ENCODE assay signal across 10 cellular contexts in genomic region chr19:4391701-4392543, GRCh38. TPM values are rescaled to one million over a fixed set of nuclear protein-coding genes. Genes with fewer than 3 reads are reported as not detected.
DNase-seq lines count a peak whose midpoint lies in the region; ATAC-seq, FAIRE-seq and TF ChIP-seq lines count a peak whose summit lies in the region.
"Had no signal": no experiment of that assay in that cellular context is flagged by ENCODE, and none has a peak within 500 bp of the region (broad histone marks: within the 10 kb centered on the region; RNA-seq: fewer than 3 reads in every experiment).

No MANE protein-coding gene starts in this region.

- H3K4me1 Mint-ChIP-seq in MCF 10A (ENCODE audit: insufficient read depth, unreplicated experiment), result peaks cover 56% of the 10 kb centered on the region

- no peaks in the 10 kb centered on the region for H3K9me3 ChIP-seq in left ventricle myocardium inferior (replicated peaks)

- no TSS peak for BruUV-seq in MCF 10A (replicated peaks; lab: Mats Ljungman, UMichigan)

- peak overlapping the region; percentile 75 for H3K27ac Mint-ChIP-seq in MCF 10A (ENCODE audit: low read depth, unreplicated experiment)

- POLR2A ChIA-PET in MCF 10A (lab: Yijun Ruan, JAX), result interaction anchor here (1.0 to 2.3 kb wide), 6 partner anchors 10 to 49 kb away, joined by 3 to 19 read pairs (median 4); no protein-coding TSS in a partner anchor

- TF ChIP-seq CTCF in MCF 10A (IDR thresholded peaks at IDR 0.05; ENCODE audit: unreplicated experiment) (no peak), left ventricle myocardium inferior (IDR thresholded peaks at IDR 0.05; ENCODE audit: borderline replicate concordance) (no peak)

- FAIRE-seq in GM12891 (lab: Jason Lieb, UNC), result no peak

- H3K4me3 Mint-ChIP-seq in MCF 10A (ENCODE audit: unreplicated experiment), result peak overlapping the region; percentile 49

- intact Hi-C loops in MCF 10A (cut with micrococcal nuclease) (no loop called here), left ventricle myocardium inferior (cut with micrococcal nuclease) (no loop called here)

- peak overlapping the region; percentile 41 for H3K4me3 ChIP-seq in left ventricle myocardium inferior

- no peaks in the 10 kb centered on the region for H3K9me3 Mint-ChIP-seq in MCF 10A (ENCODE audit: unreplicated experiment)

- DNase-seq in D341Med (ENCODE audit: low spot score), result peak; percentile 15
- no peak for DNase-seq in MCF 10A (ENCODE audit: unreplicated experiment)
- peak; percentile 53 for DNase-seq in left ventricle myocardium inferior
- peak; percentile 100 for DNase-seq in pulmonary artery endothelial cell (ENCODE audit: low read depth, low spot score)
- DNase-seq in substantia nigra (lab: John Stamatoyannopoulos, UW), result no peak
- DNase-seq in GM12891 (ENCODE audit: insufficient read length, low spot score), result no peak
- no peak for DNase-seq in activated CD4-positive, alpha-beta T cell treated with anti-CD3 and anti-CD28 coated beads for 48 hours
- DNase-seq: DMS79; stimulated activated CD4-positive, alpha-beta T cell treated with anti-CD3 and anti-CD28 coated beads, Interleukin-4, amount 100 ng/mL, for 4 hours had no signal

- no peaks in the 10 kb centered on the region for H3K27me3 ChIP-seq in left ventricle myocardium inferior (ENCODE audit: low read depth)

- H3K36me3 ChIP-seq in left ventricle myocardium inferior, result peaks cover 16% of the 10 kb centered on the region

- no peak for TF ChIP-seq POLR2A in GM12891 (IDR thresholded peaks at IDR 0.05; ENCODE audit: low read depth, low read length)

- H3K27me3 Mint-ChIP-seq in MCF 10A (ENCODE audit: insufficient read depth, unreplicated experiment), result no peaks in the 10 kb centered on the region

- CTCF ChIA-PET in MCF 10A (lab: Yijun Ruan, JAX), result interaction anchor here (0.6 to 2.7 kb wide), 4 partner anchors 9 to 131 kb away, joined by 3 to 10 read pairs (median 6); partner anchors contain the start of genes CHAF1A and SH3GL1

- peaks cover 57% of the 10 kb centered on the region for H3K36me3 Mint-ChIP-seq in MCF 10A (ENCODE audit: insufficient read depth, unreplicated experiment)

- peak overlapping the region; percentile 86 for H3K27ac ChIP-seq in left ventricle myocardium inferior (replicated peaks)
- H3K27ac ChIP-seq in substantia nigra (ENCODE audit: low read depth, low read length, poor library complexity, severe bottlenecking), result no peak overlapping the region

- peaks cover 89% of the 10 kb centered on the region for H3K4me1 ChIP-seq in left ventricle myocardium inferior

- ATAC-seq in GM21529 (IDR thresholded peaks at IDR 0.05; ENCODE audit: unreplicated experiment), result no peak

TF ChIP-seq in GM12891, 5 proteins besides CTCF, POLR2A, EP300 and RAD21:
- TF ChIP-seq TAF1 (IDR thresholded peaks at IDR 0.05; ENCODE audit: low read depth, low read length) (no peak), POLR2AphosphoS5 (IDR thresholded peaks at IDR 0.05; ENCODE audit: low read depth, low read length) (no peak), POU2F2 (IDR thresholded peaks at IDR 0.05; ENCODE audit: low read depth, low read length) (no peak), SPI1 (IDR thresholded peaks at IDR 0.05; ENCODE audit: low read depth, low read length) (no peak), PAX5 (IDR thresholded peaks at IDR 0.05; ENCODE audit: insufficient read depth, low read length, severe bottlenecking) (no peak)

RNA-seq across cellular contexts. Expression of gene SH3GL1, which starts 8.4 kb away (rescaled TPM):
- total RNA-seq in MCF 10A (2022) (94.4 and 106 TPM in 2 replicates), left ventricle myocardium inferior (18.6 TPM), pulmonary artery endothelial cell (46.9 and 48.3 TPM in 2 replicates)
- 25.7 TPM for polyA plus RNA-seq in GM12891 (2012; ENCODE audit: low read depth, missing spikeins)

RNA-seq across cellular contexts. Expression of gene CHAF1A, which starts 10.5 kb away (rescaled TPM):
- total RNA-seq in MCF 10A (2022) (15.3 and 16.7 TPM in 2 replicates), left ventricle myocardium inferior (5.1 TPM), pulmonary artery endothelial cell (23.1 and 29.8 TPM in 2 replicates)
- polyA plus RNA-seq in GM12891 (2012; ENCODE audit: low read depth, missing spikeins), result 21.8 TPM

RNA-seq across cellular contexts. Expression of gene MPND, which starts 48.6 kb away (rescaled TPM):
- total RNA-seq in MCF 10A (2022) (2.4 and 7.2 TPM in 2 replicates), left ventricle myocardium inferior (19.2 TPM), pulmonary artery endothelial cell (9.6 and 10.7 TPM in 2 replicates)
- 14.6 TPM for polyA plus RNA-seq in GM12891 (2012; ENCODE audit: low read depth, missing spikeins)

RNA-seq across cellular contexts. Expression of gene STAP2, which starts 53.3 kb away (rescaled TPM):
- 14.8 and 20.3 TPM in 2 replicates for total RNA-seq in MCF 10A (2022)
- total RNA-seq in left ventricle myocardium inferior, result 2.6 TPM
- total RNA-seq in pulmonary artery endothelial cell, result 8.1 and 10.3 TPM in 2 replicates
- 6.7 TPM for polyA plus RNA-seq in GM12891 (2012; ENCODE audit: low read depth, missing spikeins)

Comparison
In these comparisons a context has a peak if more than half of its experiments do, and no peak if none do; other contexts are left out.
1. DNase-seq: peak in D341Med (single experiment), left ventricle myocardium inferior (single experiment) and pulmonary artery endothelial cell (single experiment); none in MCF 10A (single experiment), substantia nigra (0 of 49), GM12891 (single experiment) and activated CD4-positive, alpha-beta T cell treated with anti-CD3 and anti-CD28 coated beads for 48 hours (single experiment).